ENCODE assay signal across 16 cellular contexts in genomic region chr9:83307051-83307724, GRCh38.
A peak's percentile ranks its signal among the peaks of the same experiment; 100 is the strongest.
DNase-seq lines count a peak whose midpoint lies in the region; ATAC-seq, FAIRE-seq and TF ChIP-seq lines count a peak whose summit lies in the region.
"Had no signal": no experiment of that assay in that cellular context is flagged by ENCODE, and none has a peak within 500 bp of the region (broad histone marks: within the 10 kb centered on the region; RNA-seq: fewer than 3 reads in every experiment).

No MANE protein-coding gene starts in this region.

- H3K4me3 ChIP-seq in AG10803 (ENCODE audit: low read length), result no peak overlapping the region
- H3K4me3 ChIP-seq in endothelial cell of umbilical vein (replicated peaks in 1 of 3; ENCODE audit: insufficient read depth in 1 of 3, low read depth in 1 of 3, low read length in 3 of 3), result no peak overlapping the region
- H3K4me3 ChIP-seq: Peyer's patch had no signal

- H4K20me1 ChIP-seq in endothelial cell of umbilical vein (replicated peaks; ENCODE audit: control insufficient read depth, extremely low read depth, insufficient read depth, low read length), result no peaks in the 10 kb centered on the region

- no peak overlapping the region for H3K4me3 Mint-ChIP-seq in activated CD4-positive, alpha-beta T cell treated with anti-CD3 and anti-CD28 coated beads for 36 hours
- H3K4me3 Mint-ChIP-seq: B cell; CD8-positive, alpha-beta memory T cell had no signal

- H3K9me3 ChIP-seq in endothelial cell of umbilical vein (replicated peaks; ENCODE audit: control insufficient read depth, insufficient read depth, low read length), result no peaks in the 10 kb centered on the region
- H3K9me3 ChIP-seq: Peyer's patch had no signal

- TF ChIP-seq POLR2A in endothelial cell of umbilical vein (IDR thresholded peaks at IDR 0.05; ENCODE audit: low read depth, low read length), result no peak

- intact Hi-C loops in endothelial cell of umbilical vein (cut with micrococcal nuclease), result loop anchor here (2.0 kb wide), 1 partner anchor 40 kb away; no protein-coding TSS in a partner anchor
- intact Hi-C loops in left colon (cut with DNase I, micrococcal nuclease), result no loop called here
- intact Hi-C loops in activated CD4-positive, alpha-beta T cell treated with anti-CD3 and anti-CD28 coated beads for 36 hours (cut with DNase I, micrococcal nuclease), result no loop called here

- no peaks in the 10 kb centered on the region for H3K4me1 ChIP-seq in endothelial cell of umbilical vein (ENCODE audit: control insufficient read depth, extremely low read depth, insufficient read depth, low read length)

- dilution Hi-C loops in endothelial cell of umbilical vein (cut with MboI; ENCODE audit: extremely low pct_ligation_motif_present, low sequenced_read_pairs), result no loop called here

- H3K27ac Mint-ChIP-seq in activated CD4-positive, alpha-beta T cell treated with anti-CD3 and anti-CD28 coated beads for 36 hours, result no peak overlapping the region
- H3K27ac Mint-ChIP-seq: B cell; CD8-positive, alpha-beta memory T cell had no signal

- H2AFZ ChIP-seq in endothelial cell of umbilical vein (ENCODE audit: low read depth, low read length), result no peak overlapping the region

- no peak overlapping the region for H3K4me2 ChIP-seq in endothelial cell of umbilical vein (ENCODE audit: insufficient read depth, low read length)
- H3K4me2 ChIP-seq: KMS-11 had no signal

- H3K27me3 ChIP-seq in endothelial cell of umbilical vein (ENCODE audit: control insufficient read depth in 2 of 2, insufficient read depth in 2 of 2, low read length in 2 of 2), result no peaks in the 10 kb centered on the region
- H3K27me3 ChIP-seq: Peyer's patch had no signal

- H3K36me3 Mint-ChIP-seq in activated CD4-positive, alpha-beta T cell treated with anti-CD3 and anti-CD28 coated beads for 36 hours (ENCODE audit: low read depth), result no peaks in the 10 kb centered on the region

- H3K9me3 Mint-ChIP-seq in activated CD4-positive, alpha-beta T cell treated with anti-CD3 and anti-CD28 coated beads for 36 hours (ENCODE audit: low read depth), result no peaks in the 10 kb centered on the region
- H3K9me3 Mint-ChIP-seq: CD8-positive, alpha-beta memory T cell had no signal

- H3K36me3 ChIP-seq in endothelial cell of umbilical vein (ENCODE audit: control insufficient read depth in 2 of 2, extremely low read depth in 1 of 2, insufficient read depth in 2 of 2, low read length in 2 of 2), result no peaks in the 10 kb centered on the region
- H3K36me3 ChIP-seq: Peyer's patch had no signal

- no peak overlapping the region for H3K9ac ChIP-seq in endothelial cell of umbilical vein (replicated peaks; ENCODE audit: extremely low read depth, insufficient read depth, low read length)
- H3K9ac ChIP-seq: KMS-11 had no signal

- BruUV-seq in endothelial cell of umbilical vein (replicated peaks; lab: Mats Ljungman, UMichigan), result no TSS peak

- H3K27me3 Mint-ChIP-seq in activated CD4-positive, alpha-beta T cell treated with anti-CD3 and anti-CD28 coated beads for 36 hours, result no peaks in the 10 kb centered on the region
- H3K27me3 Mint-ChIP-seq: B cell had no signal

- no peaks in the 10 kb centered on the region for H3K79me2 ChIP-seq in endothelial cell of umbilical vein (ENCODE audit: control insufficient read depth, insufficient read depth, low read length)

- TF ChIP-seq CTCF in AG10803 (conservative IDR thresholded peaks at IDR 0.05; ENCODE audit: low read length) (no peak), endothelial cell of umbilical vein (IDR thresholded peaks at IDR 0.05; ENCODE audit: extremely low read depth in 1 of 2, insufficient read depth in 1 of 2, low read depth in 1 of 2, low read length in 2 of 2) (no peak)

- CTCF ChIA-PET in endothelial cell of umbilical vein (lab: Charles Lee), result interaction anchor here (1.5 to 1.6 kb wide), 2 partner anchors 26 to 27 kb away, joined by 4 to 7 read pairs; no protein-coding TSS in a partner anchor
- CTCF ChIA-PET in activated CD4-positive, alpha-beta T cell treated with anti-CD3 and anti-CD28 coated beads for 36 hours (lab: Charles Lee), result no interaction called here

- H3K4me1 Mint-ChIP-seq in activated CD4-positive, alpha-beta T cell treated with anti-CD3 and anti-CD28 coated beads for 36 hours, result no peaks in the 10 kb centered on the region
- H3K4me1 Mint-ChIP-seq: B cell; CD8-positive, alpha-beta memory T cell had no signal

- peak; percentile 64 for FAIRE-seq in endothelial cell of umbilical vein (lab: Jason Lieb, UNC)
- FAIRE-seq: H54, HepG2 had no signal

- DNase-seq in AG10803 (ENCODE audit: low read depth), result peak; percentile 38
- peak; percentile 20 to 25 for DNase-seq in Kasumi-1 (lab: John Stamatoyannopoulos, UW)
- peak; percentile 37 for DNase-seq in endothelial cell of umbilical vein (ENCODE audit: low read depth, low spot score)
- DNase-seq in left colon, result no peak
- DNase-seq in C1 segment of cervical spinal cord (lab: John Stamatoyannopoulos, UW), result no peak
- DNase-seq in activated CD4-positive, alpha-beta T cell treated with anti-CD3 and anti-CD28 coated beads for 36 hours, result no peak
- no peak for DNase-seq in activated CD4-positive, alpha-beta T cell treated with anti-CD3 and anti-CD28 coated beads for 4 hours
- DNase-seq: CD8-positive, alpha-beta memory T cell; NCI-H187 treated with DMSO at 0.1 percent for 48 hours; NCI-H510A; Peyer's patch; SIG-M5 had no signal

- peak; percentile 98 for ATAC-seq in left colon
- no peak for ATAC-seq in activated CD4-positive, alpha-beta T cell treated with anti-CD3 and anti-CD28 coated beads for 36 hours
- ATAC-seq: HepG2 had no signal

- POLR2A ChIA-PET in endothelial cell of umbilical vein (lab: Charles Lee), result no interaction called here
- POLR2A ChIA-PET in activated CD4-positive, alpha-beta T cell treated with anti-CD3 and anti-CD28 coated beads for 36 hours (lab: Charles Lee), result no interaction called here

- H3K27ac ChIP-seq in endothelial cell of umbilical vein (ENCODE audit: insufficient read depth, low read depth, low read length), result no peak overlapping the region
- H3K27ac ChIP-seq: KMS-11, Peyer's patch had no signal

- no peaks in the 10 kb centered on the region for H3K9me1 ChIP-seq in endothelial cell of umbilical vein (replicated peaks; ENCODE audit: control insufficient read depth, extremely low read depth, insufficient read depth, low read length)

TF ChIP-seq in endothelial cell of umbilical vein, 7 proteins besides CTCF, POLR2A, EP300 and RAD21:
- TF ChIP-seq FOS (IDR thresholded peaks at IDR 0.05; ENCODE audit: borderline replicate concordance, insufficient read depth, low read length) (peak; percentile 10), MYC (IDR thresholded peaks at IDR 0.05; ENCODE audit: low read depth, low read length) (no peak), EZH2 (IDR thresholded peaks at IDR 0.05; ENCODE audit: borderline replicate concordance, low read depth, low read length, severe bottlenecking) (no peak)

Comparison
In these comparisons a context has a peak if more than half of its experiments do, and no peak if none do; other contexts are left out.
1. DNase-seq: peak in AG10803 (single experiment), Kasumi-1 (2 of 2) and endothelial cell of umbilical vein (single experiment); none in left colon (0 of 2), C1 segment of cervical spinal cord (0 of 14), activated CD4-positive, alpha-beta T cell treated with anti-CD3 and anti-CD28 coated beads for 36 hours (single experiment) and activated CD4-positive, alpha-beta T cell treated with anti-CD3 and anti-CD28 coated beads for 4 hours (0 of 2).